12 cellular contexts compared by ENCODE assay signal in the genomic region with DNA sequence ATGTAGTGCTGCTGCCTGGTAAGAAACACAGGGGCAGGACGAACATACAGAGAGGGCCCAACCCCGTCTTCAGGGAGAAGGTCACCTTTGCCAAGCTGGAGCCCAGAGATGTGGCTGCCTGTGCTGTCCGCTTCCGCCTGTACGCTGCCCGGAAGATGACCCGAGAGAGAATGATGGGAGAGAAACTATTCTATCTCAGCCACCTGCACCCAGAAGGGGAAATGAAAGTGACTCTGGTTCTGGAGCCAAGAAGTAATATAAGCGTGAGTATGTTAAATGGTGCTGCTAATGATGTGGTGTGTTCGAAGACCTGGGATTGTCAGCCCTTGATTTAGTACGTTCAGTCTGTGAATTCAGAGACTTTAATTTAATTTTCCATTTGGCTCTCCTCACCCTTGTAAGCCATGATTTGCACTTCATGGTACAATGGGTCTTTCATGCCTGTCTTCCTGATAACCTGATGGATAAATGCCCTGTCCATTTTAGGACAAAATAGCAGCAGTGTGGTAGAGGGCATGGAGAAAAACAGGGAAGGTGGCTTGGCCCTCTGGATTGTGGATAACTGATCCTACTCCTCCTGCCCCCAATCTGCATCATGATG.
DNase-seq lines count a peak whose midpoint lies in the region; ATAC-seq and TF ChIP-seq lines count a peak whose summit lies in the region.
"Had no signal": no experiment of that assay in that cellular context is flagged by ENCODE, and none has a peak within 500 bp of the region (broad histone marks: within the 10 kb centered on the region; RNA-seq: fewer than 3 reads in every experiment).

No MANE protein-coding gene starts in this region.

- DNase-seq in Peyer's patch, result peak in 2 of 3 donors; percentile 68 to 75
- DNase-seq in A673 (ENCODE audit: low spot score), result no peak
- DNase-seq in HPDE6-E6E7 (ENCODE audit: extremely low spot score), result no peak
- no peak for DNase-seq in Right ventricle myocardium inferior (ENCODE audit: missing footprints)
- no peak for DNase-seq in ACHN
- DNase-seq: DMS 273 treated with DMSO at 0.1 percent for 48 hours, NCI-H748 treated with DMSO at 0.1 percent for 48 hours, testis had no signal

- POLR2A ChIA-PET in A673 (lab: Charles Lee; ENCODE audit: low non-redundant PET), result no interaction called here

- no peak overlapping the region for H3K4me3 ChIP-seq in Peyer's patch
- no peak overlapping the region for H3K4me3 ChIP-seq in A673 (ENCODE audit: low read depth, low read length, poor library complexity, severe bottlenecking)
- H3K4me3 ChIP-seq: testis had no signal

- TF ChIP-seq POLR2A in Peyer's patch (IDR thresholded peaks at IDR 0.05), result no peak

- H3K36me3 ChIP-seq in Peyer's patch (no peaks in the 10 kb centered on the region), A673 (ENCODE audit: insufficient read depth, low read length, poor library complexity, severe bottlenecking) (no peaks in the 10 kb centered on the region)

- TF ChIP-seq CTCF in Peyer's patch (IDR thresholded peaks at IDR 0.05) (no peak), A673 (conservative IDR thresholded peaks at IDR 0.05; ENCODE audit: low read depth, low read length) (no peak)

- peak overlapping the region in 2 of 4 donors; percentile 49 to 65 for H3K27ac ChIP-seq in Peyer's patch
- no peak overlapping the region for H3K27ac ChIP-seq in A673 (ENCODE audit: low read depth, low read length, poor library complexity, severe bottlenecking)
- H3K27ac ChIP-seq: testis had no signal

- in situ Hi-C loops in ACHN (cut with HindIII; ENCODE audit: low pct_ligation_motif_present, low pct_unique_long_range_greater_than_20kb, low sequenced_read_pairs), result no loop called here

- intact Hi-C loops in A673 (cut with micrococcal nuclease; ENCODE audit: unreplicated experiment), result no loop called here
- intact Hi-C loops in Right ventricle myocardium inferior (cut with DNase I), result no loop called here

- peak; percentile 89 for ATAC-seq in GM18511 (IDR thresholded peaks at IDR 0.05; ENCODE audit: unreplicated experiment)
- peak; percentile 92 for ATAC-seq in GM21381 (IDR thresholded peaks at IDR 0.05; ENCODE audit: unreplicated experiment)
- ATAC-seq in HG03097 (IDR thresholded peaks at IDR 0.05; ENCODE audit: low FRiP score, unreplicated experiment), result peak; percentile 88
- ATAC-seq in Right ventricle myocardium inferior, result no peak
- ATAC-seq: HepG2 had no signal

- H3K27me3 ChIP-seq in Peyer's patch, result no peaks in the 10 kb centered on the region
- H3K27me3 ChIP-seq in A673 (replicated peaks; ENCODE audit: insufficient read depth, low read depth, low read length, poor library complexity), result no peaks in the 10 kb centered on the region
- H3K27me3 ChIP-seq: testis had no signal

- H3K9me3 ChIP-seq in Peyer's patch (no peaks in the 10 kb centered on the region), A673 (ENCODE audit: low read depth, low read length, poor library complexity, severe bottlenecking) (no peaks in the 10 kb centered on the region)
- H3K9me3 ChIP-seq: testis had no signal

- no TSS peak for BruUV-seq in A673 (replicated peaks; lab: Mats Ljungman, UMichigan)

- H3K4me1 ChIP-seq in Peyer's patch, result peaks cover 0 to 13% (median 6%) of the 10 kb centered on the region in 4 donors
- peaks cover 12% of the 10 kb centered on the region for H3K4me1 ChIP-seq in A673 (ENCODE audit: insufficient read depth, low read length, poor library complexity, severe bottlenecking)
- H3K4me1 ChIP-seq: testis had no signal

- CTCF ChIA-PET in A673 (lab: Charles Lee), result no interaction called here

Comparison
In these comparisons a context has a peak if more than half of its experiments do, and no peak if none do; other contexts are left out.
1. DNase-seq: peak in Peyer's patch (2 of 3); none in A673 (single experiment), HPDE6-E6E7 (single experiment), Right ventricle myocardium inferior (single experiment) and ACHN (single experiment).